ENCODE assay signal across 25 cellular contexts in genomic region chr6:170212956-170213636, GRCh38.
DNase-seq lines count a peak whose midpoint lies in the region; ATAC-seq and TF ChIP-seq lines count a peak whose summit lies in the region.
"Had no signal": no experiment of that assay in that cellular context is flagged by ENCODE, and none has a peak within 500 bp of the region (broad histone marks: within the 10 kb centered on the region; RNA-seq: fewer than 3 reads in every experiment).

No MANE protein-coding gene starts in this region.

- POLR2A ChIA-PET in activated CD4-positive, alpha-beta memory T cell treated with anti-CD3 and anti-CD28 coated beads, Interleukin-2, amount 10 ng/mL, durations not matched to agents 7 days and 5 days (lab: Charles Lee) = no interaction called here

- H3K4me3 Mint-ChIP-seq in activated T-cell treated with anti-CD3 and anti-CD28 coated beads, Interleukin-2, amount 50 U/mL, for 72 hours = no peak overlapping the region
- H3K4me3 Mint-ChIP-seq in activated CD4-positive, alpha-beta memory T cell treated with anti-CD3 and anti-CD28 coated beads, Interleukin-2, amount 10 ng/mL, durations not matched to agents 7 days and 5 days = no peak overlapping the region
- H3K4me3 Mint-ChIP-seq in neural progenitor cell = no peak overlapping the region
- H3K4me3 Mint-ChIP-seq: IgD-negative memory B cell, mesothelial cell of epicardium, nephron had no signal

- peaks cover 7% of the 10 kb centered on the region for H3K4me1 Mint-ChIP-seq in activated T-cell treated with anti-CD3 and anti-CD28 coated beads, Interleukin-2, amount 50 U/mL, for 72 hours (ENCODE audit: low read depth)
- no peaks in the 10 kb centered on the region for H3K4me1 Mint-ChIP-seq in activated CD4-positive, alpha-beta memory T cell treated with anti-CD3 and anti-CD28 coated beads, Interleukin-2, amount 10 ng/mL, durations not matched to agents 7 days and 5 days
- H3K4me1 Mint-ChIP-seq in neural progenitor cell = peaks cover 8% of the 10 kb centered on the region
- H3K4me1 Mint-ChIP-seq: IgD-negative memory B cell, mesothelial cell of epicardium had no signal

- CTCF ChIA-PET in activated CD4-positive, alpha-beta memory T cell treated with anti-CD3 and anti-CD28 coated beads, Interleukin-2, amount 10 ng/mL, durations not matched to agents 7 days and 5 days (lab: Charles Lee) = no interaction called here

- H3K4me3 ChIP-seq in suprapubic skin (no peak overlapping the region), neural progenitor cell (no peak overlapping the region)
- H3K4me3 ChIP-seq: BLaER1, uterus had no signal

- H3K27me3 ChIP-seq in suprapubic skin (peaks cover 27% of the 10 kb centered on the region), neural progenitor cell (no peaks in the 10 kb centered on the region)
- H3K27me3 ChIP-seq: BLaER1, uterus had no signal

- H2AFZ ChIP-seq in neural progenitor cell (replicated peaks) = no peak overlapping the region

- H3K9me3 ChIP-seq in suprapubic skin (no peaks in the 10 kb centered on the region), neural progenitor cell (ENCODE audit: low read depth) (no peaks in the 10 kb centered on the region)
- H3K9me3 ChIP-seq: BLaER1, uterus had no signal

- H3K27ac Mint-ChIP-seq in activated T-cell treated with anti-CD3 and anti-CD28 coated beads, Interleukin-2, amount 50 U/mL, for 72 hours = no peak overlapping the region
- H3K27ac Mint-ChIP-seq in activated CD4-positive, alpha-beta memory T cell treated with anti-CD3 and anti-CD28 coated beads, Interleukin-2, amount 10 ng/mL, durations not matched to agents 7 days and 5 days = no peak overlapping the region
- no peak overlapping the region for H3K27ac Mint-ChIP-seq in neural progenitor cell
- H3K27ac Mint-ChIP-seq: activated naive CD4-positive, alpha-beta T cell treated with anti-CD3 and anti-CD28 coated beads, Interleukin-2, amount 50 U/mL, for 72 hours; IgD-negative memory B cell; mesothelial cell of epicardium; nephron had no signal

- H3K27ac ChIP-seq in suprapubic skin (no peak overlapping the region), neural progenitor cell (no peak overlapping the region)
- H3K27ac ChIP-seq: BLaER1, uterus had no signal

- ATAC-seq in activated T-cell treated with anti-CD3 and anti-CD28 coated beads, Interleukin-2, amount 50 U/mL, for 72 hours (replicated peaks in 1 of 2) = no peak
- ATAC-seq in left lobe of liver (no peak), HG02763 (IDR thresholded peaks at IDR 0.05; ENCODE audit: unreplicated experiment) (no peak)
- ATAC-seq: activated naive CD4-positive, alpha-beta T cell treated with anti-CD3 and anti-CD28 coated beads, Interleukin-2, amount 50 U/mL, for 72 hours; SK-N-SH treated with all-trans-retinoic acid at 6 μM for 48 hours had no signal

- peaks cover 13% of the 10 kb centered on the region for H3K27me3 Mint-ChIP-seq in activated T-cell treated with anti-CD3 and anti-CD28 coated beads, Interleukin-2, amount 50 U/mL, for 72 hours (ENCODE audit: low read depth)
- no peaks in the 10 kb centered on the region for H3K27me3 Mint-ChIP-seq in activated CD4-positive, alpha-beta memory T cell treated with anti-CD3 and anti-CD28 coated beads, Interleukin-2, amount 10 ng/mL, durations not matched to agents 7 days and 5 days
- peaks cover 5% of the 10 kb centered on the region for H3K27me3 Mint-ChIP-seq in neural progenitor cell (ENCODE audit: insufficient read depth, low read depth)

- TF ChIP-seq EP300 in suprapubic skin (IDR thresholded peaks at IDR 0.05) = no peak

- DNase-seq in activated T-cell treated with anti-CD3 and anti-CD28 coated beads, Interleukin-2, amount 50 U/mL, for 48 hours = peak; percentile 9 to 13
- no peak for DNase-seq in activated T-cell treated with anti-CD3 and anti-CD28 coated beads, Interleukin-2, amount 50 U/mL, for 72 hours
- peak; percentile 11 for DNase-seq in activated CD4-positive, alpha-beta memory T cell treated with anti-CD3 and anti-CD28 coated beads, Interleukin-2, amount 10 ng/mL, durations not matched to agents 7 days and 5 days
- DNase-seq in left lobe of liver (ENCODE audit: low spot score) = peak; percentile 29
- DNase-seq in suprapubic skin (ENCODE audit: low spot score in 2 of 2) = peak; percentile 54 to 57
- DNase-seq in neural progenitor cell (ENCODE audit: low spot score) = no peak
- DNase-seq in NOMO-1 treated with dmso at 0.1 percent for 144 hours (lab: John Stamatoyannopoulos, UW; ENCODE audit: unreplicated experiment) = no peak
- DNase-seq: ACHN; activated CD4-positive, alpha-beta T cell treated with anti-CD3 and anti-CD28 coated beads, Interleukin-2, amount 50 U/mL, for 1 hour; activated T-cell treated with anti-CD3 and anti-CD28 coated beads, Interleukin-2, amount 50 U/mL, for 1 hour; central memory CD4-positive, alpha-beta T cell; erythroblast; foreskin fibroblast; GF-D8; NCI-H1092; NCI-H187 treated with DMSO at 0.1 percent for 48 hours; NCI-H226 had no signal

- H4K20me1 ChIP-seq in neural progenitor cell (ENCODE audit: low read depth) = no peaks in the 10 kb centered on the region
- H4K20me1 ChIP-seq: BLaER1 had no signal

- no peaks in the 10 kb centered on the region for H3K79me2 ChIP-seq in neural progenitor cell (ENCODE audit: low read depth)

- H3K9ac ChIP-seq in neural progenitor cell = no peak overlapping the region
- H3K9ac ChIP-seq: BLaER1 had no signal

- no peak for TF ChIP-seq POLR2A in suprapubic skin (IDR thresholded peaks at IDR 0.05)

- TF ChIP-seq CTCF in suprapubic skin (IDR thresholded peaks at IDR 0.05) (no peak), neural progenitor cell (IDR thresholded peaks at IDR 0.05) (no peak)

- H3K36me3 Mint-ChIP-seq in activated T-cell treated with anti-CD3 and anti-CD28 coated beads, Interleukin-2, amount 50 U/mL, for 72 hours (ENCODE audit: insufficient read depth in 2 of 2) = no peaks in the 10 kb centered on the region
- H3K36me3 Mint-ChIP-seq in activated CD4-positive, alpha-beta memory T cell treated with anti-CD3 and anti-CD28 coated beads, Interleukin-2, amount 10 ng/mL, durations not matched to agents 7 days and 5 days (ENCODE audit: low read depth) = no peaks in the 10 kb centered on the region
- H3K36me3 Mint-ChIP-seq in neural progenitor cell = no peaks in the 10 kb centered on the region
- H3K36me3 Mint-ChIP-seq: activated naive CD4-positive, alpha-beta T cell treated with anti-CD3 and anti-CD28 coated beads, Interleukin-2, amount 50 U/mL, for 72 hours; IgD-negative memory B cell; mesothelial cell of epicardium had no signal

- no peak overlapping the region for H3K4me2 ChIP-seq in neural progenitor cell
- H3K4me2 ChIP-seq: BLaER1 had no signal

- H3K4me1 ChIP-seq in suprapubic skin (no peaks in the 10 kb centered on the region), neural progenitor cell (no peaks in the 10 kb centered on the region)
- H3K4me1 ChIP-seq: BLaER1, uterus had no signal

- H3K9me3 Mint-ChIP-seq in activated T-cell treated with anti-CD3 and anti-CD28 coated beads, Interleukin-2, amount 50 U/mL, for 72 hours = no peaks in the 10 kb centered on the region
- peaks cover 5% of the 10 kb centered on the region for H3K9me3 Mint-ChIP-seq in activated CD4-positive, alpha-beta memory T cell treated with anti-CD3 and anti-CD28 coated beads, Interleukin-2, amount 10 ng/mL, durations not matched to agents 7 days and 5 days
- H3K9me3 Mint-ChIP-seq in neural progenitor cell = peaks cover 8% of the 10 kb centered on the region
- H3K9me3 Mint-ChIP-seq: activated naive CD4-positive, alpha-beta T cell treated with anti-CD3 and anti-CD28 coated beads, Interleukin-2, amount 50 U/mL, for 72 hours; IgD-negative memory B cell; mesothelial cell of epicardium; nephron had no signal

- H3F3A ChIP-seq in neural progenitor cell (ENCODE audit: low read depth) = no peaks in the 10 kb centered on the region

- no peaks in the 10 kb centered on the region for H3K36me3 ChIP-seq in suprapubic skin
- no peaks in the 10 kb centered on the region for H3K36me3 ChIP-seq in neural progenitor cell
- H3K36me3 ChIP-seq: BLaER1, uterus had no signal

- WGBS in suprapubic skin = 90% methylated on average over 38 of the region's 40 CpGs

Comparison
In these comparisons a context has a peak if more than half of its experiments do, and no peak if none do; other contexts are left out.
1. DNase-seq: peak in activated T-cell treated with anti-CD3 and anti-CD28 coated beads, Interleukin-2, amount 50 U/mL, for 48 hours (2 of 2), activated CD4-positive, alpha-beta memory T cell treated with anti-CD3 and anti-CD28 coated beads, Interleukin-2, amount 10 ng/mL, durations not matched to agents 7 days and 5 days (single experiment), left lobe of liver (single experiment) and suprapubic skin (2 of 2); none in activated T-cell treated with anti-CD3 and anti-CD28 coated beads, Interleukin-2, amount 50 U/mL, for 72 hours (0 of 2), neural progenitor cell (single experiment) and NOMO-1 treated with dmso at 0.1 percent for 144 hours (single experiment).